ENCODE assay signal across 19 cellular contexts in the genomic region with DNA sequence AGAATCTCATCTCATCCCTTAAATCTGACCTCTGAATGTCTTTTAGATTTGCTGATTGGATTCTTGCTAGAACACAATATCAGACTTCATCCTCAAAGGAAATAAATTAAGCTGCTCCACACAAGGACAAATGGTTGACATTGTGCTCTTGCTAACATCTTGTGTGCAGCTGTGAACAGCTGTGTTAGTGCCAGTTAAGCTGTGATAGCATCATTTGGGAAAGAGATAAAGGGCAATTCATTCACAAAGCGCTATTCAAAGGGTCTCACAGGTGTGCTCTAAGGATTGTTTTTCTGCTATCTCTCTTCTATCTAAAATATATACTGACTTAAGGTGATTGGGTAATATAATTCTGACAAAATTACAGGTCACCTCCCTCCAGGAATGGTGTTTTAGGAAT.
"Had no signal": no experiment of that assay in that cellular context is flagged by ENCODE, and none has a peak within 500 bp of the region (broad histone marks: within the 10 kb centered on the region; RNA-seq: fewer than 3 reads in every experiment).

No MANE protein-coding gene starts in this region.

- DNase-seq: KBM-7, MV-4-11, NCI-H1048, NCI-H1105, NCI-H1417 treated with DMSO at 0.1 percent for 48 hours, NCI-H146, NCI-H187, NCI-H2029, NCI-H2081 treated with DMSO at 0.1 percent for 48 hours, NCI-H2171, NCI-H226, NCI-H446, NCI-H510A, NCI-H524 treated with DMSO at 0.1 percent for 48 hours, NCI-H69, NCI-H774, Right ventricle myocardium superior, RPMI8226, SIG-M5 had no signal
